ENCODE assay signal across 8 cellular contexts in genomic region chr19:12090807-12091206, GRCh38. TPM values are rescaled to one million over a fixed set of nuclear protein-coding genes. Genes with fewer than 3 reads are reported as not detected.
DNase-seq lines count a peak whose midpoint lies in the region; ATAC-seq lines count a peak whose summit lies in the region.

No MANE protein-coding gene starts in this region.

- no peak overlapping the region for H3K4ac ChIP-seq in mesenchymal stem cell (ENCODE audit: low read depth in 1 of 2, low read length in 2 of 2)

- no peak overlapping the region for H3K9ac ChIP-seq in mesenchymal stem cell (ENCODE audit: low read length)

- H2AFZ ChIP-seq in mesenchymal stem cell (ENCODE audit: low read depth, low read length): no peak overlapping the region

- H3K27ac ChIP-seq in mesenchymal stem cell (ENCODE audit: low read length, poor library complexity, severe bottlenecking): no peak overlapping the region

- peaks cover 10% of the 10 kb centered on the region for H3K9me3 ChIP-seq in mesenchymal stem cell (ENCODE audit: control insufficient read depth, low read length)

- ATAC-seq in HG02981 (IDR thresholded peaks at IDR 0.05; ENCODE audit: unreplicated experiment) (no peak), GM18861 (IDR thresholded peaks at IDR 0.05; ENCODE audit: unreplicated experiment) (no peak)

- H3K4me3 ChIP-seq in mesenchymal stem cell (ENCODE audit: insufficient read depth in 1 of 2, low read depth in 1 of 2, low read length in 2 of 2): no peak overlapping the region

- no peaks in the 10 kb centered on the region for H3K4me1 ChIP-seq in mesenchymal stem cell (ENCODE audit: control insufficient read depth, insufficient read depth, low read depth, low read length)

- no peak overlapping the region for H2BK12ac ChIP-seq in mesenchymal stem cell (ENCODE audit: low read length in 2 of 2)

- H3K36me3 ChIP-seq in mesenchymal stem cell (ENCODE audit: control insufficient read depth in 1 of 2, insufficient read depth in 2 of 2, low read depth in 1 of 2, low read length in 2 of 2): no peaks in the 10 kb centered on the region

- H4K91ac ChIP-seq in mesenchymal stem cell (ENCODE audit: low read length): no peak overlapping the region

- 65% methylated on average over 2 of the region's 5 CpGs for WGBS in mesenchymal stem cell

- H3K79me1 ChIP-seq in mesenchymal stem cell (replicated peaks; ENCODE audit: low read length, poor library complexity, severe bottlenecking): no peaks in the 10 kb centered on the region

- H2BK5ac ChIP-seq in mesenchymal stem cell (ENCODE audit: low read depth, low read length, poor library complexity, severe bottlenecking): no peak overlapping the region

- H2BK120ac ChIP-seq in mesenchymal stem cell (ENCODE audit: low read depth, low read length): no peak overlapping the region

- H4K8ac ChIP-seq in mesenchymal stem cell (ENCODE audit: low read length): no peak overlapping the region

- H3K18ac ChIP-seq in mesenchymal stem cell (ENCODE audit: low read depth in 1 of 2, low read length in 2 of 2): no peak overlapping the region

- H3K14ac ChIP-seq in mesenchymal stem cell (ENCODE audit: low read length in 2 of 2): no peak overlapping the region

- no peak overlapping the region for H3K23ac ChIP-seq in mesenchymal stem cell (ENCODE audit: low read length in 2 of 2)

- no peak overlapping the region for H2BK15ac ChIP-seq in mesenchymal stem cell (ENCODE audit: low read depth, poor library complexity, severe bottlenecking)

- H2AK5ac ChIP-seq in mesenchymal stem cell (ENCODE audit: low read length, severe bottlenecking): no peak overlapping the region

- DNase-seq in ELR (ENCODE audit: low read depth): peak; percentile 63
- DNase-seq in NCI-H146 (lab: John Stamatoyannopoulos, UW): peak; percentile 79
- DNase-seq in activated CD4-positive, alpha-beta T cell treated with anti-CD3 and anti-CD28 coated beads, Interleukin-2, amount 50 U/mL, for 24 hours (ENCODE audit: low read depth in 1 of 2, low spot score in 1 of 2): peak; percentile 50 to 56
- peak; percentile 23 for DNase-seq in effector CD8-positive, alpha-beta T cell (lab: John Stamatoyannopoulos, UW)
- peak; percentile 53 for DNase-seq in mesenchymal stem cell
- peak; percentile 13 to 28 for DNase-seq in stimulated activated CD8-positive, alpha-beta memory T cell treated with anti-CD3 and anti-CD28 coated beads, Interleukin-4, amount 100 ng/mL, for 1 hour (ENCODE audit: low read depth in 2 of 2, low spot score in 1 of 2)

- H3K4me2 ChIP-seq in mesenchymal stem cell (ENCODE audit: low read length, poor library complexity, severe bottlenecking): no peak overlapping the region

- H3K27me3 ChIP-seq in mesenchymal stem cell (ENCODE audit: control insufficient read depth in 1 of 2, insufficient read depth in 1 of 2, low read length in 2 of 2): no peaks in the 10 kb centered on the region

RNA-seq across cellular contexts. Expression of gene ZNF844, which starts 26.3 kb away (rescaled TPM):
- polyA plus RNA-seq in mesenchymal stem cell (2013, experiment 1 of 2): 1.6 TPM
- polyA plus RNA-seq in mesenchymal stem cell (2013, experiment 2 of 2): 1.7 TPM

RNA-seq across cellular contexts. Expression of gene ZNF878, which starts 38.0 kb away (rescaled TPM):
- 0.04 TPM for polyA plus RNA-seq in mesenchymal stem cell (2013, experiment 1 of 2)
- 0.05 TPM for polyA plus RNA-seq in mesenchymal stem cell (2013, experiment 2 of 2)

RNA-seq across cellular contexts. Expression of gene ZNF20, which starts 49.3 kb away (rescaled TPM):
- 3.8 TPM for polyA plus RNA-seq in mesenchymal stem cell (2013, experiment 1 of 2)
- 3.7 TPM for polyA plus RNA-seq in mesenchymal stem cell (2013, experiment 2 of 2)

RNA-seq across cellular contexts. Expression of gene ZNF433, which starts 55.3 kb away (rescaled TPM):
- 3.5 TPM for polyA plus RNA-seq in mesenchymal stem cell (2013, experiment 1 of 2)
- 4.0 TPM for polyA plus RNA-seq in mesenchymal stem cell (2013, experiment 2 of 2)

Comparison
In these comparisons a context has a peak if more than half of its experiments do, and no peak if none do; other contexts are left out.
1. DNase-seq: peak in every context shown above with its lines; median percentile 79 in NCI-H146; 63 in ELR; 53 in activated CD4-positive, alpha-beta T cell treated with anti-CD3 and anti-CD28 coated beads, Interleukin-2, amount 50 U/mL, for 24 hours; 53 in mesenchymal stem cell; 23 in effector CD8-positive, alpha-beta T cell; 20 in stimulated activated CD8-positive, alpha-beta memory T cell treated with anti-CD3 and anti-CD28 coated beads, Interleukin-4, amount 100 ng/mL, for 1 hour.